ENCODE assay signal across 19 cellular contexts in genomic region chr15:77975332-77976119, GRCh38.
DNase-seq lines count a peak whose midpoint lies in the region; ATAC-seq and TF ChIP-seq lines count a peak whose summit lies in the region.
"Had no signal": no experiment of that assay in that cellular context is flagged by ENCODE, and none has a peak within 500 bp of the region (broad histone marks: within the 10 kb centered on the region; RNA-seq: fewer than 3 reads in every experiment).

No MANE protein-coding gene starts in this region.

- H3K4me1 ChIP-seq in colonic mucosa (no peaks in the 10 kb centered on the region), testis (peaks cover 10% of the 10 kb centered on the region)

- 71 to 75% methylated on average over 17 to 26 of the region's 26 CpGs for WGBS in testis, 2 donors

- H3K9me3 ChIP-seq in colonic mucosa (no peaks in the 10 kb centered on the region), testis (no peaks in the 10 kb centered on the region)
- H3K9me3 ChIP-seq: mucosa of descending colon, thoracic aorta had no signal

- H3K4me3 ChIP-seq in colonic mucosa (no peak overlapping the region), testis (no peak overlapping the region)
- H3K4me3 ChIP-seq: mucosa of descending colon, thoracic aorta had no signal

- H3K27me3 ChIP-seq in colonic mucosa (no peaks in the 10 kb centered on the region), testis (no peaks in the 10 kb centered on the region)

- intact Hi-C loops in colonic mucosa (cut with DNase I), result no loop called here
- intact Hi-C loops in testis (cut with DNase I; ENCODE audit: low total_unique reads), result no loop called here
- intact Hi-C loops in left colon (cut with DNase I, micrococcal nuclease), result loop anchor here in 1 of 2 donors (10.0 kb wide), 1 partner anchor 799 kb away; no protein-coding TSS in a partner anchor

- DNase-seq in DMS 273 (lab: John Stamatoyannopoulos, UW; ENCODE audit: unreplicated experiment) (peak; percentile 72), DMS 273 treated with DMSO at 0.1 percent for 48 hours (lab: John Stamatoyannopoulos, UW) (no peak), colonic mucosa (peak; percentile 25), left lobe of liver (ENCODE audit: low spot score) (peak; percentile 43), testis (peak; percentile 28), HuH-7.5 (ENCODE audit: low spot score) (no peak), AG08395 (ENCODE audit: low spot score) (no peak), left colon (no peak)
- DNase-seq: activated CD4-positive, alpha-beta memory T cell treated with anti-CD3 and anti-CD28 coated beads for 36 hours; activated T-cell treated with anti-CD3 and anti-CD28 coated beads, Interleukin-2, amount 50 U/mL, for 4 hours; Calu3; kidney glomerular epithelial cell; mucosa of descending colon; NCI-H2171 treated with DMSO at 0.1 percent for 48 hours; NCI-H748 treated with DMSO at 0.1 percent for 48 hours; T-helper 2 cell; WERI-Rb-1 had no signal

- no peak overlapping the region for H3K9ac ChIP-seq in colonic mucosa (ENCODE audit: low read depth in 2 of 2, low read length in 2 of 2)

- H3K36me3 ChIP-seq in colonic mucosa (no peaks in the 10 kb centered on the region), testis (ENCODE audit: low read depth, missing control alignments) (no peaks in the 10 kb centered on the region)
- H3K36me3 ChIP-seq: thoracic aorta, WERI-Rb-1 had no signal

- TF ChIP-seq POLR2A in testis (IDR thresholded peaks at IDR 0.05), result no peak

- no peak for TF ChIP-seq CTCF in colonic mucosa (IDR thresholded peaks at IDR 0.05)
- no peak for TF ChIP-seq CTCF in testis (IDR thresholded peaks at IDR 0.05)

- ATAC-seq in left lobe of liver (no peak), left colon (no peak)
- ATAC-seq: activated T-cell treated with anti-CD3 and anti-CD28 coated beads, Interleukin-2, amount 50 U/mL, for 4 hours; mucosa of descending colon had no signal

- H3K27ac ChIP-seq in colonic mucosa, result no peak overlapping the region
- no peak overlapping the region for H3K27ac ChIP-seq in testis
- H3K27ac ChIP-seq: 22Rv1, thoracic aorta, WERI-Rb-1 had no signal

Comparison
In these comparisons a context has a peak if more than half of its experiments do, and no peak if none do; other contexts are left out.
1. DNase-seq: peak in DMS 273 (single experiment), colonic mucosa (single experiment), left lobe of liver (single experiment) and testis (single experiment); none in DMS 273 treated with DMSO at 0.1 percent for 48 hours (single experiment), HuH-7.5 (single experiment), AG08395 (single experiment) and left colon (0 of 2).